ENCODE assay signal across 23 cellular contexts in the genomic region with DNA sequence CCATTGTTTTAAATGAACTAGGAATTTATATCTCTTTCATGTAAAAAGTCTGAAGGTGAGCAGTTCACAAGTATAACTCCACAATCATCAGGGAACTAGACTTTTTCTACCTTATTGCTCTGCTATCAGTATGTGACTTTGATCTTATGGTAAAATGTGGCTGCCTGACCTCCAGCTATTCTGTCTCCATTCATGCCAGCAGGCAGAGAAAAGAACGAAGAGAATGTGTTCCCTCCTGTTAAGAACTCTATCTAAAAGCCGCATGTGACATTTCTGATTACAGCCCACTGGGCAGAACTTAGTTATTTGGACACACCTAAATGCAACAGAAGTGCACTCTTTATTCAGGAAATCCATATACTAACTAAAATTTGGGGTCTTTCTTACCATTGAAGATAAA.
DNase-seq lines count a peak whose midpoint lies in the region; ATAC-seq, FAIRE-seq and TF ChIP-seq lines count a peak whose summit lies in the region.
"Had no signal": no experiment of that assay in that cellular context is flagged by ENCODE, and none has a peak within 500 bp of the region (broad histone marks: within the 10 kb centered on the region; RNA-seq: fewer than 3 reads in every experiment).

No MANE protein-coding gene starts in this region.

- FAIRE-seq in small intestine (lab: Jason Lieb, UNC), result no peak
- FAIRE-seq: A549, D721Med, GM12892, H54 had no signal

- H3K4ac ChIP-seq in mesenchymal stem cell (ENCODE audit: low read depth in 1 of 2, low read length in 2 of 2), result no peak overlapping the region

- no peak overlapping the region for H3K9ac ChIP-seq in mesenchymal stem cell (ENCODE audit: low read length)
- H3K9ac ChIP-seq: BLaER1 treated with 17β-estradiol and CSF1 and Interleukin-3, amounts not matched to agents 10 nM and 100 nM had no signal

- no peaks in the 10 kb centered on the region for H3K79me1 ChIP-seq in mesenchymal stem cell (replicated peaks; ENCODE audit: low read length, poor library complexity, severe bottlenecking)

- no peak for TF ChIP-seq POLR2A in erythroblast (IDR thresholded peaks at IDR 0.05; ENCODE audit: low read length)

- H3K4me1 Mint-ChIP-seq in activated T-cell treated with anti-CD3 and anti-CD28 coated beads, Interleukin-2, amount 50 U/mL, for 4 hours (ENCODE audit: low read depth), result no peaks in the 10 kb centered on the region
- H3K4me1 Mint-ChIP-seq: CD14-positive monocyte; CD8-positive, alpha-beta memory T cell had no signal

- H3K36me3 ChIP-seq in right atrium auricular region, result no peaks in the 10 kb centered on the region
- peaks cover 0 to 4% of the 10 kb centered on the region in 2 experiments for H3K36me3 ChIP-seq in mesenchymal stem cell (ENCODE audit: control insufficient read depth in 1 of 2, insufficient read depth in 2 of 2, low read depth in 1 of 2, low read length in 2 of 2)
- H3K36me3 ChIP-seq in small intestine (ENCODE audit: control insufficient read depth in 2 of 2, insufficient read depth in 2 of 2, low read length in 2 of 2), result no peaks in the 10 kb centered on the region
- H3K36me3 ChIP-seq: BE2C; BLaER1 treated with 17β-estradiol and CSF1 and Interleukin-3, amounts not matched to agents 10 nM and 100 nM had no signal

- no peak overlapping the region for H3K4me3 ChIP-seq in right atrium auricular region
- H3K4me3 ChIP-seq in mesenchymal stem cell (ENCODE audit: insufficient read depth in 1 of 2, low read depth in 1 of 2, low read length in 2 of 2), result no peak overlapping the region
- H3K4me3 ChIP-seq in small intestine (ENCODE audit: low read depth in 1 of 2, low read length in 2 of 2), result no peak overlapping the region
- H3K4me3 ChIP-seq: A549; BLaER1 treated with 17β-estradiol and CSF1 and Interleukin-3, amounts not matched to agents 10 nM and 100 nM had no signal

- H3K4me3 Mint-ChIP-seq in activated T-cell treated with anti-CD3 and anti-CD28 coated beads, Interleukin-2, amount 50 U/mL, for 4 hours, result no peak overlapping the region
- H3K4me3 Mint-ChIP-seq: CD14-positive monocyte; CD4-positive, alpha-beta T cell; CD8-positive, alpha-beta memory T cell had no signal

- H3K14ac ChIP-seq in mesenchymal stem cell (ENCODE audit: low read length in 2 of 2), result no peak overlapping the region

- no peak overlapping the region for H3K4me2 ChIP-seq in mesenchymal stem cell (ENCODE audit: low read length, poor library complexity, severe bottlenecking)
- H3K4me2 ChIP-seq: A549; BLaER1 treated with 17β-estradiol and CSF1 and Interleukin-3, amounts not matched to agents 10 nM and 100 nM had no signal

- H2AK5ac ChIP-seq in mesenchymal stem cell (ENCODE audit: low read length, severe bottlenecking), result peak overlapping the region; percentile 49

- peaks cover 8% of the 10 kb centered on the region for H3K9me3 Mint-ChIP-seq in activated T-cell treated with anti-CD3 and anti-CD28 coated beads, Interleukin-2, amount 50 U/mL, for 4 hours

- 80% methylated on average over 2 of the region's 2 CpGs for WGBS in mesenchymal stem cell
- WGBS in small intestine, 3 donors, result 15 to 62% (median 40%) methylated on average over 2 of the region's 2 CpGs

- peaks cover 0 to 11% of the 10 kb centered on the region in 2 donors for H3K4me1 ChIP-seq in right atrium auricular region
- peaks cover 4% of the 10 kb centered on the region for H3K4me1 ChIP-seq in mesenchymal stem cell (ENCODE audit: control insufficient read depth, insufficient read depth, low read depth, low read length)
- no peaks in the 10 kb centered on the region for H3K4me1 ChIP-seq in small intestine (ENCODE audit: control insufficient read depth in 2 of 2, insufficient read depth in 1 of 2, low read depth in 1 of 2, low read length in 1 of 2)
- H3K4me1 ChIP-seq: A549; BE2C; BLaER1 treated with 17β-estradiol and CSF1 and Interleukin-3, amounts not matched to agents 10 nM and 100 nM had no signal

- H3K27ac ChIP-seq in right atrium auricular region, result peak overlapping the region in 1 of 2 donors; percentile 55
- H3K27ac ChIP-seq in mesenchymal stem cell (ENCODE audit: low read length, poor library complexity, severe bottlenecking), result no peak overlapping the region
- H3K27ac ChIP-seq in small intestine (ENCODE audit: low read depth in 1 of 2, low read length in 1 of 2), result no peak overlapping the region
- H3K27ac ChIP-seq: A549; BLaER1 treated with 17β-estradiol and CSF1 and Interleukin-3, amounts not matched to agents 10 nM and 100 nM had no signal

- H3K23ac ChIP-seq in mesenchymal stem cell (ENCODE audit: low read length in 2 of 2), result no peak overlapping the region

- TF ChIP-seq CTCF in right atrium auricular region (IDR thresholded peaks at IDR 0.05), result no peak

- no peak for DNase-seq in Right ventricle myocardium superior
- DNase-seq in right atrium auricular region (ENCODE audit: low spot score), result no peak
- DNase-seq in erythroblast (lab: John Stamatoyannopoulos, UW), result peak; percentile 25 to 74
- DNase-seq in mesenchymal stem cell, result no peak
- DNase-seq in small intestine, result peak; percentile 55
- DNase-seq in GF-D8 (lab: John Stamatoyannopoulos, UW), result no peak
- no peak for DNase-seq in activated T-cell treated with anti-CD3 and anti-CD28 coated beads, Interleukin-2, amount 50 U/mL, for 4 hours
- DNase-seq: 8988T; ACHN; AML-193; BE2C; CD4-positive, alpha-beta T cell; CD8-positive, alpha-beta memory T cell; DMS53; DMS79 treated with DMSO at 0.1 percent for 48 hours; GOT3; HCEC 1CT had no signal

- H3K9me3 ChIP-seq in right atrium auricular region (no peaks in the 10 kb centered on the region), mesenchymal stem cell (ENCODE audit: control insufficient read depth, low read length) (no peaks in the 10 kb centered on the region), small intestine (ENCODE audit: control insufficient read depth, low read depth) (no peaks in the 10 kb centered on the region)
- H3K9me3 ChIP-seq: A549; BE2C; BLaER1 treated with 17β-estradiol and CSF1 and Interleukin-3, amounts not matched to agents 10 nM and 100 nM had no signal

- no peak overlapping the region for H2BK12ac ChIP-seq in mesenchymal stem cell (ENCODE audit: low read length in 2 of 2)

- H4K8ac ChIP-seq in mesenchymal stem cell (ENCODE audit: low read length), result no peak overlapping the region

- H2BK5ac ChIP-seq in mesenchymal stem cell (ENCODE audit: low read depth, low read length, poor library complexity, severe bottlenecking), result no peak overlapping the region

- peak; percentile 58 for ATAC-seq in Right ventricle myocardium superior (ENCODE audit: poor library complexity)
- ATAC-seq in activated T-cell treated with anti-CD3 and anti-CD28 coated beads, Interleukin-2, amount 50 U/mL, for 4 hours, result no peak
- ATAC-seq: A549 had no signal

- intact Hi-C loops in Right ventricle myocardium superior (cut with DNase I), result no loop called here

- H3K18ac ChIP-seq in mesenchymal stem cell (ENCODE audit: low read depth in 1 of 2, low read length in 2 of 2), result no peak overlapping the region

- H3K27me3 ChIP-seq in right atrium auricular region (no peaks in the 10 kb centered on the region), mesenchymal stem cell (ENCODE audit: control insufficient read depth in 1 of 2, insufficient read depth in 1 of 2, low read length in 2 of 2) (no peaks in the 10 kb centered on the region), small intestine (ENCODE audit: control insufficient read depth in 2 of 2, insufficient read depth in 2 of 2, low read length in 2 of 2) (no peaks in the 10 kb centered on the region)
- H3K27me3 ChIP-seq: BE2C; BLaER1 treated with 17β-estradiol and CSF1 and Interleukin-3, amounts not matched to agents 10 nM and 100 nM had no signal

- no peak overlapping the region for H4K91ac ChIP-seq in mesenchymal stem cell (ENCODE audit: low read length)

- H2BK15ac ChIP-seq in mesenchymal stem cell (ENCODE audit: low read depth, poor library complexity, severe bottlenecking), result no peak overlapping the region

- H3K36me3 Mint-ChIP-seq in activated T-cell treated with anti-CD3 and anti-CD28 coated beads, Interleukin-2, amount 50 U/mL, for 4 hours (ENCODE audit: insufficient read depth), result no peaks in the 10 kb centered on the region
- H3K36me3 Mint-ChIP-seq: CD14-positive monocyte; CD8-positive, alpha-beta memory T cell had no signal

- H3K27me3 Mint-ChIP-seq in activated T-cell treated with anti-CD3 and anti-CD28 coated beads, Interleukin-2, amount 50 U/mL, for 4 hours (ENCODE audit: low read depth), result no peaks in the 10 kb centered on the region
- H3K27me3 Mint-ChIP-seq: CD4-positive, alpha-beta T cell; CD8-positive, alpha-beta memory T cell had no signal

- H2AFZ ChIP-seq in mesenchymal stem cell (ENCODE audit: low read depth, low read length), result no peak overlapping the region

- H2BK120ac ChIP-seq in mesenchymal stem cell (ENCODE audit: low read depth, low read length), result no peak overlapping the region

Comparison
In these comparisons a context has a peak if more than half of its experiments do, and no peak if none do; other contexts are left out.
1. DNase-seq: peak in erythroblast (2 of 2) and small intestine (single experiment); none in Right ventricle myocardium superior (single experiment), right atrium auricular region (single experiment), mesenchymal stem cell (single experiment), GF-D8 (single experiment) and activated T-cell treated with anti-CD3 and anti-CD28 coated beads, Interleukin-2, amount 50 U/mL, for 4 hours (single experiment).